Comparison of ENCODE assay signal across 14 cellular contexts in the genomic region with DNA sequence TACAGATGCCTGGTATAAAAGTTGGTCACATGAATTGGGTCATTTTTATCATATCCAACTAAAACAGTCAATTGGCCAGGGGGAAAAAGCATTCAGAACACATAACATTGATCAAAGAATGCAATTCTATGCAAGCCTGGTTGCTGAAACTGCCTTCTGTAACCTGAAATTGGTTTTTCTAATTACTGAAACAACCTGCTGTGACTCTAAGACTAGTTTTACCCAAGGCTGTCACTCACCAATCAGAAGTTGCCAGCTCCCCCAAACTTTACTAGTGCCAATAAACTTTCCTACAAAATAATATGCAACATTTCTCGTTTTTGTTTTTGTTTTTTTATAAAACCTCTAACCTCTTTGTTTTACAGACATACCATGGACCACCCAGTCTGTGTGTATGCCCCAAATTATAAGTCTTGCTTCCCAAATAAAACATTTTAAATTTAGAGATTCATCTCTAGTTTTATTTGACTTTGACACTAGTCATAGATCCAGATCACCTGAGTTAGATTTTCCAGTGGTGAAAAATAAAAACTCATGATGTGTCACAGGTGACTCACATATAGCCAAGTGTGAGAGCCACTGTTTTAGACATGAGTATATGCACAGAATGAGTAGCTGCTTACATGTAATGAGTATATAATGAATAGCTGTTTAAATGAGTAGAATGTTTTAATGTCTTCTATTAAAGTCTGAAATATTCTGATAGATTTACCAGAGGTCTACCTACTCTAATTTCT.
DNase-seq lines count a peak whose midpoint lies in the region; ATAC-seq, FAIRE-seq and TF ChIP-seq lines count a peak whose summit lies in the region.
"Had no signal": no experiment of that assay in that cellular context is flagged by ENCODE, and none has a peak within 500 bp of the region (broad histone marks: within the 10 kb centered on the region; RNA-seq: fewer than 3 reads in every experiment).

No MANE protein-coding gene starts in this region.

- H3K56ac ChIP-seq in IMR-90 (ENCODE audit: extremely low read depth, insufficient read depth, low read length): no peak overlapping the region

- no peak overlapping the region for H3K4ac ChIP-seq in IMR-90 (ENCODE audit: low read depth, low read length)
- H3K4ac ChIP-seq in mesenchymal stem cell (ENCODE audit: low read depth in 1 of 2, low read length in 2 of 2): no peak overlapping the region

- H3K27me3 ChIP-seq in IMR-90 (ENCODE audit: control insufficient read depth, insufficient read depth, low read length) (no peaks in the 10 kb centered on the region), GM12878 (replicated peaks in 1 of 2; ENCODE audit: control insufficient read depth in 2 of 2, insufficient read depth in 2 of 2, low read length in 1 of 2) (no peaks in the 10 kb centered on the region), mesenchymal stem cell (ENCODE audit: control insufficient read depth in 1 of 2, insufficient read depth in 1 of 2, low read length in 2 of 2) (no peaks in the 10 kb centered on the region)
- H3K27me3 ChIP-seq: right atrium auricular region, transverse colon had no signal

- no peaks in the 10 kb centered on the region for H3K36me3 ChIP-seq in IMR-90 (ENCODE audit: control insufficient read depth, insufficient read depth, low read length)
- no peaks in the 10 kb centered on the region for H3K36me3 ChIP-seq in GM12878 (ENCODE audit: control insufficient read depth in 2 of 2, insufficient read depth in 2 of 2, low read length in 1 of 2)
- H3K36me3 ChIP-seq in mesenchymal stem cell (ENCODE audit: control insufficient read depth in 1 of 2, insufficient read depth in 2 of 2, low read depth in 1 of 2, low read length in 2 of 2): no peaks in the 10 kb centered on the region
- H3K36me3 ChIP-seq: right atrium auricular region, transverse colon had no signal

- H3K9me3 ChIP-seq in IMR-90 (ENCODE audit: control insufficient read depth, insufficient read depth, low read length): no peaks in the 10 kb centered on the region
- no peaks in the 10 kb centered on the region for H3K9me3 ChIP-seq in GM12878 (replicated peaks; ENCODE audit: control insufficient read depth, insufficient read depth, low read length)
- peaks cover 18% of the 10 kb centered on the region for H3K9me3 ChIP-seq in mesenchymal stem cell (ENCODE audit: control insufficient read depth, low read length)

- TF ChIP-seq EP300 in GM12878 (IDR thresholded peaks at IDR 0.05; ENCODE audit: borderline replicate concordance in 1 of 2, control insufficient read depth in 1 of 2, low read depth in 2 of 2, low read length in 2 of 2): no peak

- H2AK9ac ChIP-seq in IMR-90 (replicated peaks; ENCODE audit: low read depth, low read length, poor library complexity): no peak overlapping the region

- H3K4me2 ChIP-seq in IMR-90 (ENCODE audit: low read depth, low read length) (no peak overlapping the region), GM12878 (ENCODE audit: control insufficient read depth, insufficient read depth) (no peak overlapping the region), mesenchymal stem cell (ENCODE audit: low read length, poor library complexity, severe bottlenecking) (no peak overlapping the region)

- H4K20me1 ChIP-seq in IMR-90 (ENCODE audit: insufficient read depth, low read length): no peaks in the 10 kb centered on the region
- no peaks in the 10 kb centered on the region for H4K20me1 ChIP-seq in GM12878 (ENCODE audit: control insufficient read depth, insufficient read depth)

- intact Hi-C loops in activated CD4-positive, alpha-beta T cell treated with anti-CD3 and anti-CD28 coated beads, Interleukin-2, amount 10 ng/mL, durations not matched to agents 24 days and 14 days (cut with micrococcal nuclease): loop anchor here (1.0 to 2.0 kb wide), 8 partner anchors 15 to 339 kb away; partner anchors contain the start of genes CD55 and YOD1
- intact Hi-C loops in IMR-90 (cut with micrococcal nuclease): loop anchor here (5.0 kb wide), 1 partner anchor 148 kb away; no protein-coding TSS in a partner anchor
- intact Hi-C loops in GM12878 (cut with micrococcal nuclease; ENCODE audit: unreplicated experiment): loop anchor here (2.0 kb wide), 1 partner anchor 21 kb away; no protein-coding TSS in a partner anchor

- H4K8ac ChIP-seq in IMR-90 (ENCODE audit: low read depth in 2 of 2, low read length in 2 of 2): no peak overlapping the region
- H4K8ac ChIP-seq in mesenchymal stem cell (ENCODE audit: low read length): no peak overlapping the region

- H3K9ac ChIP-seq in IMR-90 (ENCODE audit: low read depth, low read length) (no peak overlapping the region), GM12878 (ENCODE audit: control insufficient read depth, insufficient read depth, low read length) (no peak overlapping the region), mesenchymal stem cell (ENCODE audit: low read length) (peak overlapping the region; percentile 21)

- no peaks in the 10 kb centered on the region for H3K79me2 ChIP-seq in GM12878 (ENCODE audit: control insufficient read depth, insufficient read depth, low read length)

- peaks cover 8% of the 10 kb centered on the region for H3K4me1 Mint-ChIP-seq in activated CD4-positive, alpha-beta T cell treated with anti-CD3 and anti-CD28 coated beads, Interleukin-2, amount 10 ng/mL, durations not matched to agents 24 days and 14 days

- no peak overlapping the region for H4K5ac ChIP-seq in IMR-90 (ENCODE audit: low read depth, low read length)

- H4K91ac ChIP-seq in IMR-90 (ENCODE audit: insufficient read depth, low read depth, low read length) (no peak overlapping the region), mesenchymal stem cell (ENCODE audit: low read length) (no peak overlapping the region)

- DNase-seq in activated CD4-positive, alpha-beta T cell treated with anti-CD3 and anti-CD28 coated beads, Interleukin-2, amount 10 ng/mL, durations not matched to agents 24 days and 14 days: no peak
- DNase-seq in activated CD4-positive, alpha-beta T cell treated with anti-CD3 and anti-CD28 coated beads for 4 hours: no peak
- DNase-seq in IMR-90: peak; percentile 76
- no peak for DNase-seq in GM12878 (ENCODE audit: low read depth, low spot score)
- DNase-seq in mesenchymal stem cell: peak; percentile 16
- DNase-seq in C1 segment of cervical spinal cord (lab: John Stamatoyannopoulos, UW): no peak
- no peak for DNase-seq in dedifferentiated amniotic fluid mesenchymal stem cell (ENCODE audit: extremely low spot score)
- DNase-seq: activated CD8-positive, alpha-beta memory T cell treated with anti-CD3 and anti-CD28 coated beads for 24 hours; GDM1; NCI-H1930; NK-92 treated with Interleukin-12 subunit alpha and Interleukin-12 subunit beta, amount 100 ng/mL, for 24 hours; transverse colon had no signal

- H3K4me1 ChIP-seq in IMR-90 (ENCODE audit: control insufficient read depth, insufficient read depth, low read length): peaks cover 2% of the 10 kb centered on the region; the same call in 1 of the 2 replicates
- H3K4me1 ChIP-seq in GM12878 (ENCODE audit: control insufficient read depth, insufficient read depth, low read length): no peaks in the 10 kb centered on the region
- no peaks in the 10 kb centered on the region for H3K4me1 ChIP-seq in mesenchymal stem cell (ENCODE audit: control insufficient read depth, insufficient read depth, low read depth, low read length)
- H3K4me1 ChIP-seq: right atrium auricular region, transverse colon had no signal

- CTCF ChIA-PET in IMR-90 (lab: Yijun Ruan, JAX): no interaction called here
- CTCF ChIA-PET in GM12878 (lab: Yijun Ruan, JAX): interaction anchor here (1.0 kb wide), 1 partner anchor 208 kb away, joined by 3 read pairs; no protein-coding TSS in a partner anchor

- H3K4me3 ChIP-seq in IMR-90 (ENCODE audit: insufficient read depth, low read depth, low read length): no peak overlapping the region
- no peak overlapping the region for H3K4me3 ChIP-seq in GM12878
- H3K4me3 ChIP-seq in mesenchymal stem cell (ENCODE audit: insufficient read depth in 1 of 2, low read depth in 1 of 2, low read length in 2 of 2): no peak overlapping the region
- H3K4me3 ChIP-seq: right atrium auricular region, transverse colon had no signal

- H2AK5ac ChIP-seq in IMR-90 (ENCODE audit: low read depth, low read length): no peak overlapping the region
- H2AK5ac ChIP-seq in mesenchymal stem cell (ENCODE audit: low read length, severe bottlenecking): no peak overlapping the region

- FAIRE-seq in GM12878 (lab: Jason Lieb, UNC): no peak

- BruUV-seq in IMR-90 (replicated peaks; lab: Mats Ljungman, UMichigan): no TSS peak
- BruUV-seq in GM12878 (replicated peaks; lab: Mats Ljungman, UMichigan): no TSS peak

- H3K27ac ChIP-seq in IMR-90 (ENCODE audit: insufficient read depth, low read length) (no peak overlapping the region), GM12878 (ENCODE audit: control insufficient read depth, insufficient read depth) (no peak overlapping the region), mesenchymal stem cell (ENCODE audit: low read length, poor library complexity, severe bottlenecking) (no peak overlapping the region)
- H3K27ac ChIP-seq: right atrium auricular region, transverse colon had no signal

- no peak for TF ChIP-seq POLR2A in IMR-90 (IDR thresholded peaks at IDR 0.05; ENCODE audit: low read depth, low read length)
- no peak for TF ChIP-seq POLR2A in GM12878 (IDR thresholded peaks at IDR 0.05; ENCODE audit: low read depth, low read length)

- ATAC-seq in IMR-90 (ENCODE audit: low read depth): no peak
- ATAC-seq in GM12878: no peak
- ATAC-seq in GM18909 (IDR thresholded peaks at IDR 0.05; ENCODE audit: poor library complexity, unreplicated experiment): no peak

- H3K23ac ChIP-seq in IMR-90 (ENCODE audit: low read depth, low read length): no peak overlapping the region
- no peak overlapping the region for H3K23ac ChIP-seq in mesenchymal stem cell (ENCODE audit: low read length in 2 of 2)

- H3K36me3 Mint-ChIP-seq in activated CD4-positive, alpha-beta T cell treated with anti-CD3 and anti-CD28 coated beads, Interleukin-2, amount 10 ng/mL, durations not matched to agents 24 days and 14 days (ENCODE audit: low read depth): peaks cover 8% of the 10 kb centered on the region

- TF ChIP-seq CTCF in IMR-90 (conservative IDR thresholded peaks at IDR 0.05; ENCODE audit: low read depth, low read length): no peak
- no peak for TF ChIP-seq CTCF in GM12878 (IDR thresholded peaks at IDR 0.05 in 2 of 3, conservative IDR thresholded peaks at IDR 0.05 in 1 of 3; ENCODE audit: control insufficient read depth in 2 of 3, extremely low read depth in 1 of 3, insufficient read depth in 1 of 3, low read depth in 3 of 3, low read length in 3 of 3)

- peaks cover 29% of the 10 kb centered on the region for H3K9me3 Mint-ChIP-seq in activated CD4-positive, alpha-beta T cell treated with anti-CD3 and anti-CD28 coated beads, Interleukin-2, amount 10 ng/mL, durations not matched to agents 24 days and 14 days

- H3K14ac ChIP-seq in IMR-90 (replicated peaks; ENCODE audit: low read depth, low read length) (no peak overlapping the region), mesenchymal stem cell (ENCODE audit: low read length in 2 of 2) (no peak overlapping the region)

- in situ Hi-C loops in IMR-90 (cut with MboI; ENCODE audit: low sequenced_read_pairs): no loop called here
- in situ Hi-C loops in GM12878 (cut with MboI): no loop called here

- no CpG with 5 or more reads among the region's 1 CpG for WGBS in IMR-90 (ENCODE audit: extremely low coverage in 2 of 2, insufficient read length in 1 of 2), 2 experiments
- 0% methylated on average over 1 of the region's 1 CpG for WGBS in GM12878 (ENCODE audit: insufficient coverage, insufficient replicate concordance, low lambda C conversion rate, missing lambda C conversion rate)
- WGBS in mesenchymal stem cell: 19% methylated on average over 1 of the region's 1 CpG

- no peaks in the 10 kb centered on the region for H3K27me3 Mint-ChIP-seq in activated CD4-positive, alpha-beta T cell treated with anti-CD3 and anti-CD28 coated beads, Interleukin-2, amount 10 ng/mL, durations not matched to agents 24 days and 14 days

- no peak overlapping the region for H3K4me3 Mint-ChIP-seq in activated CD4-positive, alpha-beta T cell treated with anti-CD3 and anti-CD28 coated beads, Interleukin-2, amount 10 ng/mL, durations not matched to agents 24 days and 14 days

- TF ChIP-seq RAD21 in IMR-90 (IDR thresholded peaks at IDR 0.05; ENCODE audit: low read length) (no peak), GM12878 (IDR thresholded peaks at IDR 0.05; ENCODE audit: insufficient read depth, low read depth, low read length) (no peak)

- no peak overlapping the region for H2BK120ac ChIP-seq in IMR-90 (ENCODE audit: low read depth, low read length)
- no peak overlapping the region for H2BK120ac ChIP-seq in mesenchymal stem cell (ENCODE audit: low read depth, low read length)

- SMC1A ChIA-PET in GM12878 (lab: Charles Lee; ENCODE audit: uncharacterized antibody, unreplicated experiment): no interaction called here

- no peak overlapping the region for H2BK20ac ChIP-seq in IMR-90 (ENCODE audit: low read depth, low read length)

- RAD21 ChIA-PET in GM12878 (lab: Charles Lee; ENCODE audit: unreplicated experiment): interaction anchor here (1.2 kb wide), 1 partner anchor 12 kb away, joined by 3 read pairs; no protein-coding TSS in a partner anchor

- H2BK5ac ChIP-seq in IMR-90 (ENCODE audit: low read depth, low read length, poor library complexity, severe bottlenecking) (no peak overlapping the region), mesenchymal stem cell (ENCODE audit: low read depth, low read length, poor library complexity, severe bottlenecking) (no peak overlapping the region)

- H3K18ac ChIP-seq in IMR-90 (ENCODE audit: low read depth, low read length) (peak overlapping the region; percentile 49; the same call in 1 of the 2 replicates), mesenchymal stem cell (ENCODE audit: low read depth in 1 of 2, low read length in 2 of 2) (no peak overlapping the region)

- peak overlapping the region; percentile 82 for H3K27ac Mint-ChIP-seq in activated CD4-positive, alpha-beta T cell treated with anti-CD3 and anti-CD28 coated beads, Interleukin-2, amount 10 ng/mL, durations not matched to agents 24 days and 14 days

- no peak overlapping the region for H2BK12ac ChIP-seq in mesenchymal stem cell (ENCODE audit: low read length in 2 of 2)

- H3K79me1 ChIP-seq in IMR-90 (ENCODE audit: low read depth in 1 of 2, low read length in 2 of 2) (no peaks in the 10 kb centered on the region; a peak in 1 of 4 replicates), mesenchymal stem cell (replicated peaks; ENCODE audit: low read length, poor library complexity, severe bottlenecking) (no peaks in the 10 kb centered on the region)

- dilution Hi-C loops in IMR-90 (cut with HindIII; ENCODE audit: low sequenced_read_pairs, unreplicated experiment): no loop called here

- H3K9me1 ChIP-seq in IMR-90 (ENCODE audit: insufficient read depth, low read length): no peaks in the 10 kb centered on the region

- H2BK15ac ChIP-seq in IMR-90 (ENCODE audit: low read depth, low read length) (no peak overlapping the region), mesenchymal stem cell (ENCODE audit: low read depth, poor library complexity, severe bottlenecking) (no peak overlapping the region)

- H2AFZ ChIP-seq in IMR-90 (replicated peaks; ENCODE audit: low read length, poor library complexity) (no peak overlapping the region), GM12878 (ENCODE audit: control insufficient read depth, low read depth, low read length) (no peak overlapping the region), mesenchymal stem cell (ENCODE audit: low read depth, low read length) (no peak overlapping the region)

- POLR2A ChIA-PET in IMR-90 (lab: Charles Lee; ENCODE audit: unreplicated experiment) (no interaction called here), GM12878 (lab: Charles Lee) (no interaction called here)

Comparison
In these comparisons a context has a peak if more than half of its experiments do, and no peak if none do; other contexts are left out.
1. DNase-seq: peak in IMR-90 (single experiment) and mesenchymal stem cell (single experiment); none in activated CD4-positive, alpha-beta T cell treated with anti-CD3 and anti-CD28 coated beads, Interleukin-2, amount 10 ng/mL, durations not matched to agents 24 days and 14 days (single experiment), activated CD4-positive, alpha-beta T cell treated with anti-CD3 and anti-CD28 coated beads for 4 hours (0 of 2), GM12878 (single experiment), C1 segment of cervical spinal cord (0 of 14) and dedifferentiated amniotic fluid mesenchymal stem cell (single experiment).